Comparison of ENCODE assay signal across 3 cellular contexts in genomic region chr6:49587262-49587661, GRCh38.
TF ChIP-seq lines count a peak whose summit lies in the region.
"Not testable (repeated sequence)": the region's sequence is repeated elsewhere in the genome, so short reads cannot be mapped to it uniquely, and the experiment has no call there.

No MANE protein-coding gene starts in this region.

TF ChIP-seq in HEK293T, 16 proteins besides CTCF, POLR2A, EP300 and RAD21:
- 0 out of 2 replicates have a peak, but pooled peaks have one; percentile 22 for TF ChIP-seq L3MBTL2 (conservative IDR thresholded peaks at IDR 0.05)

TF ChIP-seq in K562, 482 proteins besides CTCF, POLR2A, EP300 and RAD21:
- TF ChIP-seq PKNOX1 (IDR thresholded peaks at IDR 0.05) (peak; percentile 81), MYBL2 (IDR thresholded peaks at IDR 0.05; ENCODE audit: low read depth) (peak; percentile 73; the same call in 1 of the 2 replicates), MGA (IDR thresholded peaks at IDR 0.05) (peak; percentile 25; the same call in 1 of the 2 replicates), FOXM1 (IDR thresholded peaks at IDR 0.05; ENCODE audit: low read depth) (peak; percentile 43; the same call in 1 of the 2 replicates)
- TF ChIP-seq MYBL2 (CRISPR knock-in tag; IDR thresholded peaks at IDR 0.05; ENCODE audit: borderline replicate concordance); FOXM1 (CRISPR knock-in tag; IDR thresholded peaks at IDR 0.05; ENCODE audit: low read depth): not testable (repeated sequence)

TF ChIP-seq in H1, 55 proteins besides CTCF, POLR2A, EP300 and RAD21:
- peak; percentile 19; the same call in 1 of the 2 replicates for TF ChIP-seq E2F6 (IDR thresholded peaks at IDR 0.05)
